In genomic region chr18:5197032-5197434, GRCh38 we compare ENCODE assay signal across 9 cellular contexts. TPM values are rescaled to one million over a fixed set of nuclear protein-coding genes. Genes with fewer than 3 reads are reported as not detected.
DNase-seq lines count a peak whose midpoint lies in the region; ATAC-seq lines count a peak whose summit lies in the region.
"Had no signal": no experiment of that assay in that cellular context is flagged by ENCODE, and none has a peak within 500 bp of the region (broad histone marks: within the 10 kb centered on the region; RNA-seq: fewer than 3 reads in every experiment).

Gene AKAIN1 (minus strand): TSS chr18:5197257. CDS start chr18:5197053, 204 bp downstream.

- no peak within 1 kb of the TSS for H2BK5ac ChIP-seq in trophoblast cell (ENCODE audit: low read depth, low read length, poor library complexity)

- H3K9ac ChIP-seq in trophoblast cell (ENCODE audit: low read length) = no peak within 1 kb of the TSS

- no peak within 1 kb of the TSS for H4K8ac ChIP-seq in trophoblast cell (ENCODE audit: low read depth, low read length)

- H2BK120ac ChIP-seq in trophoblast cell (ENCODE audit: insufficient read depth, low read length, poor library complexity) = no peak within 1 kb of the TSS

- H4K91ac ChIP-seq in trophoblast cell (ENCODE audit: low read depth, low read length) = no peak within 1 kb of the TSS

- H3K79me1 ChIP-seq in trophoblast cell (ENCODE audit: low read length) = no peaks in the 10 kb centered on the region

- no peaks in the 10 kb centered on the region for H3K36me3 ChIP-seq in H7 (replicated peaks; ENCODE audit: control insufficient read depth, insufficient read depth, low read length)
- no peaks in the 10 kb centered on the region for H3K36me3 ChIP-seq in trophoblast cell (ENCODE audit: control insufficient read depth in 1 of 2, insufficient read depth in 2 of 2, low read length in 2 of 2)

- H2AK5ac ChIP-seq in trophoblast cell (ENCODE audit: low read length) = no peak within 1 kb of the TSS

- no peak within 1 kb of the TSS for H4K12ac ChIP-seq in trophoblast cell (ENCODE audit: low read depth, low read length)

- H3K4me1 ChIP-seq in trophoblast cell (ENCODE audit: control insufficient read depth in 1 of 2, insufficient read depth in 2 of 2, low read length in 2 of 2) = peaks cover 0 to 2% of the 10 kb centered on the region in 2 experiments

- no peak within 1 kb of the TSS for H2AFZ ChIP-seq in trophoblast cell (ENCODE audit: insufficient read depth, low read length, poor library complexity)

- ATAC-seq in HG02970 (IDR thresholded peaks at IDR 0.05; ENCODE audit: low FRiP score, unreplicated experiment) = no peak

- H3K79me2 ChIP-seq in trophoblast cell (ENCODE audit: control insufficient read depth, insufficient read depth, low read length, poor library complexity) = no peaks in the 10 kb centered on the region

- no peaks in the 10 kb centered on the region for H3K9me3 ChIP-seq in trophoblast cell (ENCODE audit: insufficient read depth, low read depth, low read length)

- peak; percentile 47 for DNase-seq in ACHN
- DNase-seq in H7 = peak; percentile 87
- peak; percentile 68 for DNase-seq in activated CD8-positive, alpha-beta memory T cell treated with anti-CD3 and anti-CD28 coated beads for 24 hours
- peak; percentile 56 for DNase-seq in glomerular visceral epithelial cell (ENCODE audit: extremely low spot score)
- peak; percentile 2 to 45 for DNase-seq in trophoblast cell
- DNase-seq in MV-4-11 (lab: John Stamatoyannopoulos, UW) = no peak
- no peak for DNase-seq in NCI-H187 treated with DMSO at 0.1 percent for 48 hours (lab: John Stamatoyannopoulos, UW)

- H3K18ac ChIP-seq in trophoblast cell (ENCODE audit: low read length) = no peak within 1 kb of the TSS

- H3K14ac ChIP-seq in trophoblast cell (ENCODE audit: low read length) = no peak within 1 kb of the TSS

- no peak within 1 kb of the TSS for H3K23ac ChIP-seq in trophoblast cell (ENCODE audit: low read length)

- H3K4me2 ChIP-seq in trophoblast cell (ENCODE audit: low read length) = peak within 1 kb of the TSS; percentile 25

- in situ Hi-C loops in ACHN (cut with HindIII; ENCODE audit: low pct_ligation_motif_present, low pct_unique_long_range_greater_than_20kb, low sequenced_read_pairs) = no loop called here

- no peak within 1 kb of the TSS for H3K4ac ChIP-seq in trophoblast cell (ENCODE audit: low read depth, low read length)

- no peak within 1 kb of the TSS for H2BK12ac ChIP-seq in trophoblast cell (ENCODE audit: low read length)

- H3K27ac ChIP-seq in trophoblast cell (ENCODE audit: low read depth, low read length) = no peak within 1 kb of the TSS

- no CpG with 5 or more reads among the region's 37 CpGs for WGBS in trophoblast cell (ENCODE audit: extremely low coverage, insufficient coverage, insufficient read length)

- H3K27me3 ChIP-seq in H7 (ENCODE audit: control insufficient read depth, insufficient read depth, low read length) (peaks cover 65% of the 10 kb centered on the region), trophoblast cell (ENCODE audit: insufficient read depth, low read length) (peaks cover 25% of the 10 kb centered on the region)

- H3K4me3 ChIP-seq in H7 (ENCODE audit: insufficient read depth, low read depth, low read length) = peak within 1 kb of the TSS; percentile 45
- no peak within 1 kb of the TSS for H3K4me3 ChIP-seq in trophoblast cell (ENCODE audit: low read depth, low read length)

RNA-seq across cellular contexts. Expression of gene AKAIN1, which starts in this region (rescaled TPM):
- total RNA-seq in H7 (2014; rRNA removed; shearing (Covaris generic)) = not detected in 2 replicates
- not detected in 2 replicates for polyA plus RNA-seq in trophoblast cell (2013)
- total RNA-seq: pulmonary artery endothelial cell had no signal

Comparison
In these comparisons a context has a peak if more than half of its experiments do, and no peak if none do; other contexts are left out.
1. Peak in DNase-seq and H3K4me3 ChIP-seq in H7; RNA of the gene not detected or under 1 TPM.
2. DNase-seq: peak in ACHN (single experiment), activated CD8-positive, alpha-beta memory T cell treated with anti-CD3 and anti-CD28 coated beads for 24 hours (single experiment), glomerular visceral epithelial cell (single experiment) and trophoblast cell (2 of 2); none in MV-4-11 (single experiment) and NCI-H187 treated with DMSO at 0.1 percent for 48 hours (single experiment).